In genomic region chr1:149917590-149918144, GRCh38 we compare ENCODE assay signal across 1 cellular context.
A peak's percentile ranks its signal among the peaks of the same experiment; 100 is the strongest.
TF ChIP-seq lines count a peak whose summit lies in the region.

A gene with protein sequence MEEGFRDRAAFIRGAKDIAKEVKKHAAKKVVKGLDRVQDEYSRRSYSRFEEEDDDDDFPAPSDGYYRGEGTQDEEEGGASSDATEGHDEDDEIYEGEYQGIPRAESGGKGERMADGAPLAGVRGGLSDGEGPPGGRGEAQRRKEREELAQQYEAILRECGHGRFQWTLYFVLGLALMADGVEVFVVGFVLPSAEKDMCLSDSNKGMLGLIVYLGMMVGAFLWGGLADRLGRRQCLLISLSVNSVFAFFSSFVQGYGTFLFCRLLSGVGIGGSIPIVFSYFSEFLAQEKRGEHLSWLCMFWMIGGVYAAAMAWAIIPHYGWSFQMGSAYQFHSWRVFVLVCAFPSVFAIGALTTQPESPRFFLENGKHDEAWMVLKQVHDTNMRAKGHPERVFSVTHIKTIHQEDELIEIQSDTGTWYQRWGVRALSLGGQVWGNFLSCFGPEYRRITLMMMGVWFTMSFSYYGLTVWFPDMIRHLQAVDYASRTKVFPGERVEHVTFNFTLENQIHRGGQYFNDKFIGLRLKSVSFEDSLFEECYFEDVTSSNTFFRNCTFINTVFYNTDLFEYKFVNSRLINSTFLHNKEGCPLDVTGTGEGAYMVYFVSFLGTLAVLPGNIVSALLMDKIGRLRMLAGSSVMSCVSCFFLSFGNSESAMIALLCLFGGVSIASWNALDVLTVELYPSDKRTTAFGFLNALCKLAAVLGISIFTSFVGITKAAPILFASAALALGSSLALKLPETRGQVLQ (minus strand): TSS chr1:149917844. CDS start chr1:149913840, 4,004 bp downstream.

TF ChIP-seq in HEK293, 187 proteins besides CTCF, POLR2A, EP300 and RAD21 (continued from another document and continues in another):
- TF ChIP-seq, protein P1, sequence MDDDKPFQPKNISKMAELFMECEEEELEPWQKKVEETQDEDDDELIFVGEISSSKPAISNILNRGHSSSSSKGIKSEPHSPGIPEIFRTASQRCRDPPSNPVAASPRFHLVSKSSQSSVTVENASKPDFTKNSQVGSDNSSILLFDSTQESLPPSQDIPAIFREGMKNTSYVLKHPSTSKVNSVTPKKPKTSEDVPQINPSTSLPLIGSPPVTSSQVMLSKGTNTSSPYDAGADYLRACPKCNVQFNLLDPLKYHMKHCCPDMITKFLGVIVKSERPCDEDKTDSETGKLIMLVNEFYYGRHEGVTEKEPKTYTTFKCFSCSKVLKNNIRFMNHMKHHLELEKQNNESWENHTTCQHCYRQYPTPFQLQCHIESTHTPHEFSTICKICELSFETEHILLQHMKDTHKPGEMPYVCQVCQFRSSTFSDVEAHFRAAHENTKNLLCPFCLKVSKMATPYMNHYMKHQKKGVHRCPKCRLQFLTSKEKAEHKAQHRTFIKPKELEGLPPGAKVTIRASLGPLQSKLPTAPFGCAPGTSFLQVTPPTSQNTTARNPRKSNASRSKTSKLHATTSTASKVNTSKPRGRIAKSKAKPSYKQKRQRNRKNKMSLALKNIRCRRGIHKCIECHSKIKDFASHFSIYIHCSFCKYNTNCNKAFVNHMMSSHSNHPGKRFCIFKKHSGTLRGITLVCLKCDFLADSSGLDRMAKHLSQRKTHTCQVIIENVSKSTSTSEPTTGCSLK (tag by site-specific recombination; IDR thresholded peaks at IDR 0.05): no peak
- TF ChIP-seq KLF8 (tag by site-specific recombination; IDR thresholded peaks at IDR 0.05) (no peak), ZNF350 (tag by site-specific recombination; IDR thresholded peaks at IDR 0.05) (no peak), ZNF184 (tag by site-specific recombination; IDR thresholded peaks at IDR 0.05) (no peak), PBX3 (CRISPR knock-in tag; IDR thresholded peaks at IDR 0.05) (no peak), ZNF133 (tag by site-specific recombination; IDR thresholded peaks at IDR 0.05) (no peak), ZFHX2 (tag by site-specific recombination; conservative IDR thresholded peaks at IDR 0.05) (peak; percentile 33; the same call in 1 of the 2 replicates), BCL11A (tag by site-specific recombination; IDR thresholded peaks at IDR 0.05; ENCODE audit: low read depth) (no peak), ZNF24 (tag by site-specific recombination; IDR thresholded peaks at IDR 0.05) (0 out of 2 replicates have a peak, but pooled peaks have one; percentile 9), ZNF518A (tag by site-specific recombination; conservative IDR thresholded peaks at IDR 0.05; ENCODE audit: low read depth) (0 out of 2 replicates have a peak, but pooled peaks have one; percentile 21), ZBTB8A (tag by site-specific recombination; IDR thresholded peaks at IDR 0.05) (no peak), GFI1B (tag by site-specific recombination; IDR thresholded peaks at IDR 0.05) (no peak), ZNF510 (tag by site-specific recombination; IDR thresholded peaks at IDR 0.05; ENCODE audit: insufficient replicate concordance) (no peak), MYNN (tag by site-specific recombination; IDR thresholded peaks at IDR 0.05; ENCODE audit: borderline replicate concordance) (no peak), ZNF529 (tag by site-specific recombination; IDR thresholded peaks at IDR 0.05; ENCODE audit: insufficient replicate concordance) (no peak), ZNF610 (tag by site-specific recombination; IDR thresholded peaks at IDR 0.05; ENCODE audit: borderline replicate concordance) (no peak), OVOL3 (tag by site-specific recombination; IDR thresholded peaks at IDR 0.05) (no peak), ZNF112 (tag by site-specific recombination; IDR thresholded peaks at IDR 0.05) (no peak), ZNF433 (tag by site-specific recombination; IDR thresholded peaks at IDR 0.05; ENCODE audit: low read depth) (no peak), GLI4 (tag by site-specific recombination; IDR thresholded peaks at IDR 0.05) (no peak), ZBTB48 (tag by site-specific recombination; IDR thresholded peaks at IDR 0.05) (no peak), ZBTB1 (tag by site-specific recombination; IDR thresholded peaks at IDR 0.05) (no peak), ZNF248 (tag by site-specific recombination; IDR thresholded peaks at IDR 0.05) (no peak), ZNF202 (tag by site-specific recombination; IDR thresholded peaks at IDR 0.05; ENCODE audit: borderline replicate concordance) (no peak), ZBTB7A (tag by site-specific recombination; IDR thresholded peaks at IDR 0.05; ENCODE audit: low read depth) (no peak), ZNF621 (tag by site-specific recombination; IDR thresholded peaks at IDR 0.05) (no peak), ZSCAN16 (tag by site-specific recombination; IDR thresholded peaks at IDR 0.05) (no peak)
- TF ChIP-seq, protein P2, sequence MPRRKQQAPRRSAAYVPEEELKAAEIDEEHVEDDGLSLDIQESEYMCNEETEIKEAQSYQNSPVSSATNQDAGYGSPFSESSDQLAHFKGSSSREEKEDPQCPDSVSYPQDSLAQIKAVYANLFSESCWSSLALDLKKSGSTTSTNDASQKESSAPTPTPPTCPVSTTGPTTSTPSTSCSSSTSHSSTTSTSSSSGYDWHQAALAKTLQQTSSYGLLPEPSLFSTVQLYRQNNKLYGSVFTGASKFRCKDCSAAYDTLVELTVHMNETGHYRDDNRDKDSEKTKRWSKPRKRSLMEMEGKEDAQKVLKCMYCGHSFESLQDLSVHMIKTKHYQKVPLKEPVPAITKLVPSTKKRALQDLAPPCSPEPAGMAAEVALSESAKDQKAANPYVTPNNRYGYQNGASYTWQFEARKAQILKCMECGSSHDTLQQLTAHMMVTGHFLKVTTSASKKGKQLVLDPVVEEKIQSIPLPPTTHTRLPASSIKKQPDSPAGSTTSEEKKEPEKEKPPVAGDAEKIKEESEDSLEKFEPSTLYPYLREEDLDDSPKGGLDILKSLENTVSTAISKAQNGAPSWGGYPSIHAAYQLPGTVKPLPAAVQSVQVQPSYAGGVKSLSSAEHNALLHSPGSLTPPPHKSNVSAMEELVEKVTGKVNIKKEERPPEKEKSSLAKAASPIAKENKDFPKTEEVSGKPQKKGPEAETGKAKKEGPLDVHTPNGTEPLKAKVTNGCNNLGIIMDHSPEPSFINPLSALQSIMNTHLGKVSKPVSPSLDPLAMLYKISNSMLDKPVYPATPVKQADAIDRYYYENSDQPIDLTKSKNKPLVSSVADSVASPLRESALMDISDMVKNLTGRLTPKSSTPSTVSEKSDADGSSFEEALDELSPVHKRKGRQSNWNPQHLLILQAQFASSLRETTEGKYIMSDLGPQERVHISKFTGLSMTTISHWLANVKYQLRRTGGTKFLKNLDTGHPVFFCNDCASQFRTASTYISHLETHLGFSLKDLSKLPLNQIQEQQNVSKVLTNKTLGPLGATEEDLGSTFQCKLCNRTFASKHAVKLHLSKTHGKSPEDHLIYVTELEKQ (tag by site-specific recombination; IDR thresholded peaks at IDR 0.05; ENCODE audit: borderline replicate concordance): no peak
- TF ChIP-seq, protein P3, sequence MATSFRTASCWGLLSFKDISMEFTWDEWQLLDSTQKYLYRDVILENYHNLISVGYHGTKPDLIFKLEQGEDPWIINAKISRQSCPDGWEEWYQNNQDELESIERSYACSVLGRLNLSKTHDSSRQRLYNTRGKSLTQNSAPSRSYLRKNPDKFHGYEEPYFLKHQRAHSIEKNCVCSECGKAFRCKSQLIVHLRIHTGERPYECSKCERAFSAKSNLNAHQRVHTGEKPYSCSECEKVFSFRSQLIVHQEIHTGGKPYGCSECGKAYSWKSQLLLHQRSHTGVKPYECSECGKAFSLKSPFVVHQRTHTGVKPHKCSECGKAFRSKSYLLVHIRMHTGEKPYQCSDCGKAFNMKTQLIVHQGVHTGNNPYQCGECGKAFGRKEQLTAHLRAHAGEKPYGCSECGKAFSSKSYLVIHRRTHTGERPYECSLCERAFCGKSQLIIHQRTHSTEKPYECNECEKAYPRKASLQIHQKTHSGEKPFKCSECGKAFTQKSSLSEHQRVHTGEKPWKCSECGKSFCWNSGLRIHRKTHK (tag by site-specific recombination; IDR thresholded peaks at IDR 0.05): no peak
- TF ChIP-seq, protein P4, sequence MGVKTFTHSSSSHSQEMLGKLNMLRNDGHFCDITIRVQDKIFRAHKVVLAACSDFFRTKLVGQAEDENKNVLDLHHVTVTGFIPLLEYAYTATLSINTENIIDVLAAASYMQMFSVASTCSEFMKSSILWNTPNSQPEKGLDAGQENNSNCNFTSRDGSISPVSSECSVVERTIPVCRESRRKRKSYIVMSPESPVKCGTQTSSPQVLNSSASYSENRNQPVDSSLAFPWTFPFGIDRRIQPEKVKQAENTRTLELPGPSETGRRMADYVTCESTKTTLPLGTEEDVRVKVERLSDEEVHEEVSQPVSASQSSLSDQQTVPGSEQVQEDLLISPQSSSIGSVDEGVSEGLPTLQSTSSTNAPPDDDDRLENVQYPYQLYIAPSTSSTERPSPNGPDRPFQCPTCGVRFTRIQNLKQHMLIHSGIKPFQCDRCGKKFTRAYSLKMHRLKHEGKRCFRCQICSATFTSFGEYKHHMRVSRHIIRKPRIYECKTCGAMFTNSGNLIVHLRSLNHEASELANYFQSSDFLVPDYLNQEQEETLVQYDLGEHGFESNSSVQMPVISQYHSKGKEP (tag by site-specific recombination; IDR thresholded peaks at IDR 0.05): no peak
- TF ChIP-seq, protein P5, sequence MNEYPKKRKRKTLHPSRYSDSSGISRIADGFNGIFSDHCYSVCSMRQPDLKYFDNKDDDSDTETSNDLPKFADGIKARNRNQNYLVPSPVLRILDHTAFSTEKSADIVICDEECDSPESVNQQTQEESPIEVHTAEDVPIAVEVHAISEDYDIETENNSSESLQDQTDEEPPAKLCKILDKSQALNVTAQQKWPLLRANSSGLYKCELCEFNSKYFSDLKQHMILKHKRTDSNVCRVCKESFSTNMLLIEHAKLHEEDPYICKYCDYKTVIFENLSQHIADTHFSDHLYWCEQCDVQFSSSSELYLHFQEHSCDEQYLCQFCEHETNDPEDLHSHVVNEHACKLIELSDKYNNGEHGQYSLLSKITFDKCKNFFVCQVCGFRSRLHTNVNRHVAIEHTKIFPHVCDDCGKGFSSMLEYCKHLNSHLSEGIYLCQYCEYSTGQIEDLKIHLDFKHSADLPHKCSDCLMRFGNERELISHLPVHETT (tag by site-specific recombination; IDR thresholded peaks at IDR 0.05): no peak
- TF ChIP-seq, protein P6, sequence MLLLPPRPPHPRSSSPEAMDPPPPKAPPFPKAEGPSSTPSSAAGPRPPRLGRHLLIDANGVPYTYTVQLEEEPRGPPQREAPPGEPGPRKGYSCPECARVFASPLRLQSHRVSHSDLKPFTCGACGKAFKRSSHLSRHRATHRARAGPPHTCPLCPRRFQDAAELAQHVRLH (tag by site-specific recombination; IDR thresholded peaks at IDR 0.05): no peak
- TF ChIP-seq, protein P7, sequence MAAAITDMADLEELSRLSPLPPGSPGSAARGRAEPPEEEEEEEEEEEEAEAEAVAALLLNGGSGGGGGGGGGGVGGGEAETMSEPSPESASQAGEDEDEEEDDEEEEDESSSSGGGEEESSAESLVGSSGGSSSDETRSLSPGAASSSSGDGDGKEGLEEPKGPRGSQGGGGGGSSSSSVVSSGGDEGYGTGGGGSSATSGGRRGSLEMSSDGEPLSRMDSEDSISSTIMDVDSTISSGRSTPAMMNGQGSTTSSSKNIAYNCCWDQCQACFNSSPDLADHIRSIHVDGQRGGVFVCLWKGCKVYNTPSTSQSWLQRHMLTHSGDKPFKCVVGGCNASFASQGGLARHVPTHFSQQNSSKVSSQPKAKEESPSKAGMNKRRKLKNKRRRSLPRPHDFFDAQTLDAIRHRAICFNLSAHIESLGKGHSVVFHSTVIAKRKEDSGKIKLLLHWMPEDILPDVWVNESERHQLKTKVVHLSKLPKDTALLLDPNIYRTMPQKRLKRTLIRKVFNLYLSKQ (tag by site-specific recombination; IDR thresholded peaks at IDR 0.05; ENCODE audit: borderline replicate concordance): no peak
- TF ChIP-seq, protein P8, sequence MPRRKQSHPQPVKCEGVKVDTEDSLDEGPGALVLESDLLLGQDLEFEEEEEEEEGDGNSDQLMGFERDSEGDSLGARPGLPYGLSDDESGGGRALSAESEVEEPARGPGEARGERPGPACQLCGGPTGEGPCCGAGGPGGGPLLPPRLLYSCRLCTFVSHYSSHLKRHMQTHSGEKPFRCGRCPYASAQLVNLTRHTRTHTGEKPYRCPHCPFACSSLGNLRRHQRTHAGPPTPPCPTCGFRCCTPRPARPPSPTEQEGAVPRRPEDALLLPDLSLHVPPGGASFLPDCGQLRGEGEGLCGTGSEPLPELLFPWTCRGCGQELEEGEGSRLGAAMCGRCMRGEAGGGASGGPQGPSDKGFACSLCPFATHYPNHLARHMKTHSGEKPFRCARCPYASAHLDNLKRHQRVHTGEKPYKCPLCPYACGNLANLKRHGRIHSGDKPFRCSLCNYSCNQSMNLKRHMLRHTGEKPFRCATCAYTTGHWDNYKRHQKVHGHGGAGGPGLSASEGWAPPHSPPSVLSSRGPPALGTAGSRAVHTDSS (tag by site-specific recombination; IDR thresholded peaks at IDR 0.05): no peak
